In the genomic region with DNA sequence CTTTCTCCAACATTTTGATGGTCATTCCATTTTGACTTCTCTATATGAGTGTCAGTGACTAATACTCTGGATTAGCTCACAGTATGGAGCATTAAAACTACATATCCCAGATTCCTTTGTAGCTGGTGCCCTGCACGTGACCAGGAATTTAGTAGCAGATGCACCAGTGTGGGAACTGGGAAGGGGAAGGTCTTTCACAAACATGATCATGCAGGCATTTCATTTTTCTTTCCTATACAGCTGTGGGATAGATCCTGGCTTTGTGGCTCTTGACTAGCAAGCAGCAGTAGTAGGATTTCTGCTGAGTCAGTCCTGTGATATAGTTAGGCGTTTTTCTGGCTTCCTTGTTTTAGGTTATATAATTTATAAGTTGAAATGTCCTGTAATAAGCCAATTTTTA, we compare ENCODE assay signal across 8 cellular contexts.
DNase-seq lines count a peak whose midpoint lies in the region; ATAC-seq, FAIRE-seq and TF ChIP-seq lines count a peak whose summit lies in the region.

No MANE protein-coding gene starts in this region.

- H3K27me3 Mint-ChIP-seq in nephron progenitor cell (ENCODE audit: low read depth, poor library complexity): no peaks in the 10 kb centered on the region

- H3K4me3 Mint-ChIP-seq in nephron progenitor cell: no peak overlapping the region

- TF ChIP-seq CTCF in nephron progenitor cell (IDR thresholded peaks at IDR 0.05): no peak

- intact Hi-C loops in Right ventricle myocardium inferior (cut with DNase I) (no loop called here), cardiac septum (cut with DNase I) (no loop called here)

- no peak overlapping the region for H3K27ac Mint-ChIP-seq in nephron progenitor cell

- H3K9me3 Mint-ChIP-seq in nephron progenitor cell: no peaks in the 10 kb centered on the region

- DNase-seq in Right ventricle myocardium inferior (ENCODE audit: missing footprints): no peak
- no peak for DNase-seq in cardiac septum (ENCODE audit: low spot score)
- DNase-seq in RCC 7860 (ENCODE audit: low spot score): peak; percentile 29
- DNase-seq in fibroblast of gingiva (ENCODE audit: low read depth): peak; percentile 58
- DNase-seq in stromal cell of bone marrow (ENCODE audit: low read depth): peak; percentile 56
- DNase-seq in NCI-H526 (lab: John Stamatoyannopoulos, UW): no peak
- no peak for DNase-seq in nephron progenitor cell
- no peak for DNase-seq in OCI-M2 (lab: John Stamatoyannopoulos, UW; ENCODE audit: unreplicated experiment)

- FAIRE-seq in RCC 7860 (lab: Jason Lieb, UNC): no peak

- no peaks in the 10 kb centered on the region for H3K36me3 Mint-ChIP-seq in nephron progenitor cell (ENCODE audit: low read depth)

- H3K4me1 Mint-ChIP-seq in nephron progenitor cell: no peaks in the 10 kb centered on the region

- ATAC-seq in Right ventricle myocardium inferior: peak; percentile 34

Comparison
In these comparisons a context has a peak if more than half of its experiments do, and no peak if none do; other contexts are left out.
1. DNase-seq: peak in RCC 7860 (single experiment), fibroblast of gingiva (single experiment) and stromal cell of bone marrow (single experiment); none in Right ventricle myocardium inferior (single experiment), cardiac septum (single experiment), NCI-H526 (0 of 2), nephron progenitor cell (single experiment) and OCI-M2 (single experiment).